ENCODE assay signal across 12 cellular contexts in genomic region chr13:19153782-19154450, GRCh38. TPM values are rescaled to one million over a fixed set of nuclear protein-coding genes. Genes with fewer than 3 reads are reported as not detected.
DNase-seq lines count a peak whose midpoint lies in the region; ATAC-seq and TF ChIP-seq lines count a peak whose summit lies in the region.
"Had no signal": no experiment of that assay in that cellular context is flagged by ENCODE, and none has a peak within 500 bp of the region (broad histone marks: within the 10 kb centered on the region; RNA-seq: fewer than 3 reads in every experiment).

No MANE protein-coding gene starts in this region.

- no peak overlapping the region for H3K4me2 ChIP-seq in MM.1S (ENCODE audit: low read depth, low read length)

- H4K20me1 ChIP-seq in MM.1S (ENCODE audit: insufficient read depth, low read length): no peaks in the 10 kb centered on the region

- H3K9me3 ChIP-seq in MM.1S (replicated peaks; ENCODE audit: insufficient read depth, low read length): no peaks in the 10 kb centered on the region

- H3K27ac ChIP-seq in MM.1S (ENCODE audit: low read length): no peak overlapping the region
- H3K27ac ChIP-seq: suprapubic skin had no signal

- H3K4me3 ChIP-seq in MM.1S (ENCODE audit: low read length): no peak overlapping the region
- H3K4me3 ChIP-seq: suprapubic skin had no signal

- peak; percentile 13 for DNase-seq in stimulated activated CD4-positive, alpha-beta T cell treated with anti-CD3 and anti-CD28 coated beads, Interleukin-1b, Interleukin-23, amount 100 ng/mL, for 48 hours
- DNase-seq in stimulated activated CD4-positive, alpha-beta T cell treated with anti-CD3 and anti-CD28 coated beads, Interleukin-12 subunit alpha, Interleukin-12 subunit beta, amount 100 ng/mL, for 4 hours: no peak
- DNase-seq in HT-29 (ENCODE audit: low spot score) (peak; percentile 72), SK-N-DZ (ENCODE audit: low spot score) (peak; percentile 5), MM.1S (no peak)
- DNase-seq: aorta, foreskin fibroblast, NCI-H1417 had no signal

- no peak overlapping the region for H3K9ac ChIP-seq in MM.1S (ENCODE audit: low read length)

- ATAC-seq in GM21529 (IDR thresholded peaks at IDR 0.05; ENCODE audit: unreplicated experiment): no peak
- no peak for ATAC-seq in GM21786 (IDR thresholded peaks at IDR 0.05; ENCODE audit: unreplicated experiment)

- no peaks in the 10 kb centered on the region for H3K36me3 ChIP-seq in MM.1S (replicated peaks; ENCODE audit: insufficient read depth, low read length)
- H3K36me3 ChIP-seq: suprapubic skin had no signal

- no peaks in the 10 kb centered on the region for H3K4me1 ChIP-seq in MM.1S (ENCODE audit: low read length)
- H3K4me1 ChIP-seq: suprapubic skin had no signal

- no peaks in the 10 kb centered on the region for H3K27me3 ChIP-seq in MM.1S (replicated peaks; ENCODE audit: insufficient read depth, low read length)
- H3K27me3 ChIP-seq: suprapubic skin had no signal

- TF ChIP-seq CTCF in MM.1S (IDR thresholded peaks at IDR 0.05; ENCODE audit: low read length): no peak

- no peak overlapping the region for H2AFZ ChIP-seq in MM.1S (ENCODE audit: low read length)

- H3K9me2 ChIP-seq in MM.1S (replicated peaks; ENCODE audit: insufficient read depth, low read length): no peaks in the 10 kb centered on the region

- no peaks in the 10 kb centered on the region for H3F3A ChIP-seq in MM.1S (ENCODE audit: insufficient read depth, low read length)

- no peaks in the 10 kb centered on the region for H3K79me2 ChIP-seq in MM.1S (ENCODE audit: low read length)

RNA-seq across cellular contexts. Expression of gene TUBA3C, which starts 27.7 kb away (rescaled TPM):
- not detected in 2 replicates for total RNA-seq in HT-29 (2014; rRNA removed; shearing (Covaris generic))
- not detected in 2 replicates for polyA plus RNA-seq in SK-N-DZ (2014; cell fraction: cytosol; rRNA removed)
- not detected in 2 replicates for polyA plus RNA-seq in SK-N-DZ (2014; cell fraction: nucleus; rRNA removed)
- total RNA-seq: aorta; suprapubic skin; T-helper 2 cell treated with Interferon-gamma antibody and Interleukin-4, amounts not matched to agents 100 ng/mL and 5 ng/mL, for 36 hours had no signal
- polyA plus RNA-seq: aorta had no signal

Comparison
In these comparisons a context has a peak if more than half of its experiments do, and no peak if none do; other contexts are left out.
1. DNase-seq: peak in stimulated activated CD4-positive, alpha-beta T cell treated with anti-CD3 and anti-CD28 coated beads, Interleukin-1b, Interleukin-23, amount 100 ng/mL, for 48 hours (single experiment), HT-29 (single experiment) and SK-N-DZ (single experiment); none in stimulated activated CD4-positive, alpha-beta T cell treated with anti-CD3 and anti-CD28 coated beads, Interleukin-12 subunit alpha, Interleukin-12 subunit beta, amount 100 ng/mL, for 4 hours (single experiment) and MM.1S (single experiment).